ENCODE assay signal across 8 cellular contexts in the genomic region with DNA sequence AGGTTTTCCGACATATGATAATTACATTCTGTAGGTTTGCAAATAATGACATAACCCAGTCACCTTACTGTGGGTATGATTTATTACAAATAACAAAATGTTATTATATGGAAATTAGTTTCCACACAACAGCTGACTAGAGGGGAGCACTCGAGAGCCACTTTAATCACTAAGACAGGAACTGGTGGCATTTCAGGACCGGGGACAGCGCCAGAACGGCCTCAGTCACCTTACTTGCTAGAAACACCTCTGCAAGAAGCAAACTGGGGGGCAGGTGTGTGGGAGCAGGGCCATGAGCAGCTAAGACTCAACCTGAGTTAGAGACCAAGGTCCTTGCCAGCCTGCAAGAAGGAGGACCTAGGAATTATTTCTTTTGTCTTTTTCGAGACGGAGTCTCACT.
DNase-seq lines count a peak whose midpoint lies in the region; ATAC-seq and TF ChIP-seq lines count a peak whose summit lies in the region.

No MANE protein-coding gene starts in this region.

- H2AK9ac ChIP-seq in IMR-90 (replicated peaks; ENCODE audit: low read depth, low read length, poor library complexity) = no peak overlapping the region

- H3K27me3 ChIP-seq in IMR-90 (ENCODE audit: control insufficient read depth, insufficient read depth, low read length) = peaks cover 7% of the 10 kb centered on the region; the same call in 1 of the 2 replicates

- no peak overlapping the region for H4K8ac ChIP-seq in IMR-90 (ENCODE audit: low read depth in 2 of 2, low read length in 2 of 2)

- TF ChIP-seq POLR2A in IMR-90 (IDR thresholded peaks at IDR 0.05; ENCODE audit: low read depth, low read length) = no peak
- no peak for TF ChIP-seq POLR2A in lower leg skin (IDR thresholded peaks at IDR 0.05)

- H3K9me3 ChIP-seq in IMR-90 (ENCODE audit: control insufficient read depth, insufficient read depth, low read length) = no peaks in the 10 kb centered on the region

- peaks cover 0 to 1% (median 0%) of the 10 kb centered on the region in 7 donors for H3K9me3 Mint-ChIP-seq in CD14-positive monocyte
- no peaks in the 10 kb centered on the region for H3K9me3 Mint-ChIP-seq in activated T-cell treated with anti-CD3 and anti-CD28 coated beads, Interleukin-2, amount 50 U/mL, for 24 hours
- peaks cover 0 to 1% of the 10 kb centered on the region in 2 donors for H3K9me3 Mint-ChIP-seq in stimulated activated naive B cell treated with anti-CD40 and anti-IgM and Interleukin-4, amounts not matched to agents 10 μg/mL and 1 μg/mL and 100 μg/mL, for 72 hours

- no peak overlapping the region for H3K18ac ChIP-seq in IMR-90 (ENCODE audit: low read depth, low read length)

- no peak overlapping the region for H3K14ac ChIP-seq in IMR-90 (replicated peaks; ENCODE audit: low read depth, low read length)

- H3K9ac ChIP-seq in IMR-90 (ENCODE audit: low read depth, low read length) = no peak overlapping the region

- no peak overlapping the region for H3K56ac ChIP-seq in IMR-90 (ENCODE audit: extremely low read depth, insufficient read depth, low read length)

- dilution Hi-C loops in IMR-90 (cut with HindIII; ENCODE audit: low sequenced_read_pairs, unreplicated experiment) = no loop called here

- H3K4me3 Mint-ChIP-seq in CD14-positive monocyte = no peak overlapping the region
- H3K4me3 Mint-ChIP-seq in activated T-cell treated with anti-CD3 and anti-CD28 coated beads, Interleukin-2, amount 50 U/mL, for 24 hours = no peak overlapping the region
- no peak overlapping the region for H3K4me3 Mint-ChIP-seq in stimulated activated naive B cell treated with anti-CD40 and anti-IgM and Interleukin-4, amounts not matched to agents 10 μg/mL and 1 μg/mL and 100 μg/mL, for 72 hours

- no peak overlapping the region for H3K27ac ChIP-seq in IMR-90 (ENCODE audit: insufficient read depth, low read length)

- no peaks in the 10 kb centered on the region for H3K36me3 Mint-ChIP-seq in CD14-positive monocyte
- H3K36me3 Mint-ChIP-seq in activated T-cell treated with anti-CD3 and anti-CD28 coated beads, Interleukin-2, amount 50 U/mL, for 24 hours (ENCODE audit: low read depth) = no peaks in the 10 kb centered on the region
- H3K36me3 Mint-ChIP-seq in stimulated activated naive B cell treated with anti-CD40 and anti-IgM and Interleukin-4, amounts not matched to agents 10 μg/mL and 1 μg/mL and 100 μg/mL, for 72 hours = no peaks in the 10 kb centered on the region

- H3K4ac ChIP-seq in IMR-90 (ENCODE audit: low read depth, low read length) = no peak overlapping the region

- no peaks in the 10 kb centered on the region for H3K36me3 ChIP-seq in IMR-90 (ENCODE audit: control insufficient read depth, insufficient read depth, low read length)

- no peak overlapping the region for H4K91ac ChIP-seq in IMR-90 (ENCODE audit: insufficient read depth, low read depth, low read length)

- H3K23ac ChIP-seq in IMR-90 (ENCODE audit: low read depth, low read length) = no peak overlapping the region

- H4K5ac ChIP-seq in IMR-90 (ENCODE audit: low read depth, low read length) = no peak overlapping the region

- H3K4me1 ChIP-seq in IMR-90 (ENCODE audit: control insufficient read depth, insufficient read depth, low read length) = no peaks in the 10 kb centered on the region

- no peaks in the 10 kb centered on the region for H3K4me1 Mint-ChIP-seq in CD14-positive monocyte
- no peaks in the 10 kb centered on the region for H3K4me1 Mint-ChIP-seq in activated T-cell treated with anti-CD3 and anti-CD28 coated beads, Interleukin-2, amount 50 U/mL, for 24 hours (ENCODE audit: low read depth)
- peaks cover 0 to 1% of the 10 kb centered on the region in 2 donors for H3K4me1 Mint-ChIP-seq in stimulated activated naive B cell treated with anti-CD40 and anti-IgM and Interleukin-4, amounts not matched to agents 10 μg/mL and 1 μg/mL and 100 μg/mL, for 72 hours

- no peak overlapping the region for H2AK5ac ChIP-seq in IMR-90 (ENCODE audit: low read depth, low read length)

- no peak overlapping the region for H3K27ac Mint-ChIP-seq in CD14-positive monocyte
- H3K27ac Mint-ChIP-seq in activated T-cell treated with anti-CD3 and anti-CD28 coated beads, Interleukin-2, amount 50 U/mL, for 24 hours = no peak overlapping the region
- H3K27ac Mint-ChIP-seq in stimulated activated naive B cell treated with anti-CD40 and anti-IgM and Interleukin-4, amounts not matched to agents 10 μg/mL and 1 μg/mL and 100 μg/mL, for 72 hours = no peak overlapping the region

- no peak overlapping the region for H2BK5ac ChIP-seq in IMR-90 (ENCODE audit: low read depth, low read length, poor library complexity, severe bottlenecking)

- POLR2A ChIA-PET in IMR-90 (lab: Charles Lee; ENCODE audit: unreplicated experiment) = no interaction called here

- H3K79me1 ChIP-seq in IMR-90 (ENCODE audit: low read depth in 1 of 2, low read length in 2 of 2) = no peaks in the 10 kb centered on the region

- in situ Hi-C loops in IMR-90 (cut with MboI; ENCODE audit: low sequenced_read_pairs) = no loop called here

- H2BK20ac ChIP-seq in IMR-90 (ENCODE audit: low read depth, low read length) = no peak overlapping the region

- no peak overlapping the region for H2BK15ac ChIP-seq in IMR-90 (ENCODE audit: low read depth, low read length)

- H3K4me2 ChIP-seq in IMR-90 (ENCODE audit: low read depth, low read length) = no peak overlapping the region

- ATAC-seq in IMR-90 (ENCODE audit: low read depth) (no peak), GM21529 (IDR thresholded peaks at IDR 0.05; ENCODE audit: unreplicated experiment) (no peak)
- no peak for ATAC-seq in stimulated activated naive B cell treated with anti-CD40 and anti-IgM and Interleukin-4, amounts not matched to agents 10 μg/mL and 1 μg/mL and 100 μg/mL, for 72 hours (replicated peaks)

- WGBS in IMR-90 (ENCODE audit: extremely low coverage in 2 of 2, insufficient read length in 1 of 2), 2 experiments = no CpG with 5 or more reads among the region's 7 CpGs
- 44 to 53% methylated on average over 7 of the region's 7 CpGs for WGBS in lower leg skin, 2 donors

- peaks cover 16 to 25% (median 20%) of the 10 kb centered on the region in 3 donors for H3K27me3 Mint-ChIP-seq in CD14-positive monocyte (ENCODE audit: low read depth in 3 of 3)
- H3K27me3 Mint-ChIP-seq in activated T-cell treated with anti-CD3 and anti-CD28 coated beads, Interleukin-2, amount 50 U/mL, for 24 hours = peaks cover 29% of the 10 kb centered on the region
- peaks cover 25 to 28% of the 10 kb centered on the region in 2 donors for H3K27me3 Mint-ChIP-seq in stimulated activated naive B cell treated with anti-CD40 and anti-IgM and Interleukin-4, amounts not matched to agents 10 μg/mL and 1 μg/mL and 100 μg/mL, for 72 hours

- TF ChIP-seq CTCF in CD14-positive monocyte (IDR thresholded peaks at IDR 0.05) (no peak), IMR-90 (conservative IDR thresholded peaks at IDR 0.05; ENCODE audit: low read depth, low read length) (no peak), lower leg skin (IDR thresholded peaks at IDR 0.05) (no peak)

- H2BK120ac ChIP-seq in IMR-90 (ENCODE audit: low read depth, low read length) = no peak overlapping the region

- H3K4me3 ChIP-seq in IMR-90 (ENCODE audit: insufficient read depth, low read depth, low read length) (no peak overlapping the region), lower leg skin (ENCODE audit: low read depth, poor library complexity, severe bottlenecking) (no peak overlapping the region)

- CTCF ChIA-PET in IMR-90 (lab: Yijun Ruan, JAX) = no interaction called here

- intact Hi-C loops in CD14-positive monocyte (cut with micrococcal nuclease) = no loop called here
- intact Hi-C loops in IMR-90 (cut with micrococcal nuclease) = no loop called here
- intact Hi-C loops in lower leg skin (cut with DNase I; ENCODE audit: low total_unique reads) = no loop called here

- no peak overlapping the region for H2AFZ ChIP-seq in IMR-90 (replicated peaks; ENCODE audit: low read length, poor library complexity)

- no TSS peak for BruUV-seq in IMR-90 (replicated peaks; lab: Mats Ljungman, UMichigan)

- H3K9me1 ChIP-seq in IMR-90 (ENCODE audit: insufficient read depth, low read length) = no peaks in the 10 kb centered on the region

- TF ChIP-seq RAD21 in IMR-90 (IDR thresholded peaks at IDR 0.05; ENCODE audit: low read length) = no peak

- H4K20me1 ChIP-seq in IMR-90 (ENCODE audit: insufficient read depth, low read length) = no peaks in the 10 kb centered on the region

- DNase-seq in CD14-positive monocyte (ENCODE audit: low spot score) (peak; percentile 37), IMR-90 (peak; percentile 32), iris pigment epithelial cell (ENCODE audit: low read depth) (peak; percentile 38), Ammon's horn (ENCODE audit: low spot score) (no peak), lower leg skin (ENCODE audit: low spot score in 2 of 2) (no peak)
- DNase-seq in activated T-cell treated with anti-CD3 and anti-CD28 coated beads, Interleukin-2, amount 50 U/mL, for 24 hours = peak; percentile 50
- DNase-seq in stimulated activated naive B cell treated with anti-CD40 and anti-IgM and Interleukin-4, amounts not matched to agents 10 μg/mL and 1 μg/mL and 100 μg/mL, for 72 hours = no peak

TF ChIP-seq in IMR-90, 13 proteins besides CTCF, POLR2A, EP300 and RAD21 (continues in another document):
- TF ChIP-seq FOS (IDR thresholded peaks at IDR 0.05; ENCODE audit: low read depth, low read length) (no peak), NFE2L2 (IDR thresholded peaks at IDR 0.05; ENCODE audit: low read depth, low read length) (no peak), CHD1 (IDR thresholded peaks at IDR 0.05; ENCODE audit: low read depth, low read length) (no peak), CEBPB (IDR thresholded peaks at IDR 0.05; ENCODE audit: low read depth, low read length) (no peak), BHLHE40 (IDR thresholded peaks at IDR 0.05; ENCODE audit: low read depth, low read length) (no peak), MAFK (IDR thresholded peaks at IDR 0.05; ENCODE audit: low read depth, low read length) (no peak)
- TF ChIP-seq, protein P1, sequence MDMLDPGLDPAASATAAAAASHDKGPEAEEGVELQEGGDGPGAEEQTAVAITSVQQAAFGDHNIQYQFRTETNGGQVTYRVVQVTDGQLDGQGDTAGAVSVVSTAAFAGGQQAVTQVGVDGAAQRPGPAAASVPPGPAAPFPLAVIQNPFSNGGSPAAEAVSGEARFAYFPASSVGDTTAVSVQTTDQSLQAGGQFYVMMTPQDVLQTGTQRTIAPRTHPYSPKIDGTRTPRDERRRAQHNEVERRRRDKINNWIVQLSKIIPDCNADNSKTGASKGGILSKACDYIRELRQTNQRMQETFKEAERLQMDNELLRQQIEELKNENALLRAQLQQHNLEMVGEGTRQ (IDR thresholded peaks at IDR 0.05; ENCODE audit: low read depth, low read length) = no peak
- TF ChIP-seq, protein P2, sequence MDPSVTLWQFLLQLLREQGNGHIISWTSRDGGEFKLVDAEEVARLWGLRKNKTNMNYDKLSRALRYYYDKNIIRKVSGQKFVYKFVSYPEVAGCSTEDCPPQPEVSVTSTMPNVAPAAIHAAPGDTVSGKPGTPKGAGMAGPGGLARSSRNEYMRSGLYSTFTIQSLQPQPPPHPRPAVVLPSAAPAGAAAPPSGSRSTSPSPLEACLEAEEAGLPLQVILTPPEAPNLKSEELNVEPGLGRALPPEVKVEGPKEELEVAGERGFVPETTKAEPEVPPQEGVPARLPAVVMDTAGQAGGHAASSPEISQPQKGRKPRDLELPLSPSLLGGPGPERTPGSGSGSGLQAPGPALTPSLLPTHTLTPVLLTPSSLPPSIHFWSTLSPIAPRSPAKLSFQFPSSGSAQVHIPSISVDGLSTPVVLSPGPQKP (IDR thresholded peaks at IDR 0.05; ENCODE audit: borderline replicate concordance, low read depth, low read length) = no peak

Comparison
In these comparisons a context has a peak if more than half of its experiments do, and no peak if none do; other contexts are left out.
1. DNase-seq: peak in CD14-positive monocyte (single experiment), IMR-90 (single experiment), activated T-cell treated with anti-CD3 and anti-CD28 coated beads, Interleukin-2, amount 50 U/mL, for 24 hours (single experiment) and iris pigment epithelial cell (single experiment); none in Ammon's horn (single experiment), stimulated activated naive B cell treated with anti-CD40 and anti-IgM and Interleukin-4, amounts not matched to agents 10 μg/mL and 1 μg/mL and 100 μg/mL, for 72 hours (single experiment) and lower leg skin (0 of 2).